In genomic region chr13:42307461-42307860, GRCh38 we compare ENCODE assay signal across 29 cellular contexts.
DNase-seq lines count a peak whose midpoint lies in the region; ATAC-seq and TF ChIP-seq lines count a peak whose summit lies in the region.
"Had no signal": no experiment of that assay in that cellular context is flagged by ENCODE, and none has a peak within 500 bp of the region (broad histone marks: within the 10 kb centered on the region; RNA-seq: fewer than 3 reads in every experiment).

No MANE protein-coding gene starts in this region.

- TF ChIP-seq CTCF in HEK293 (tag by site-specific recombination; IDR thresholded peaks at IDR 0.05), result no peak

- DNase-seq in activated naive CD8-positive, alpha-beta T cell treated with anti-CD3 and anti-CD28 coated beads, Interleukin-2, amount 50 U/mL, for 24 hours, result no peak
- DNase-seq in foreskin melanocyte, result peak; percentile 85
- DNase-seq in OCI-M2 (lab: John Stamatoyannopoulos, UW; ENCODE audit: unreplicated experiment), result no peak
- DNase-seq: Calu3; CD8-positive, alpha-beta memory T cell; DMS153; DND-41; GM23248; H9; HFFc6; KBM-7; MG63; NCI-H1105 treated with DMSO at 0.1 percent for 48 hours; NCI-H146; NCI-H2029; NCI-H446; NCI-H524 treated with DMSO at 0.1 percent for 48 hours; NCI-H774; NK-92 treated with Interleukin-12 subunit alpha and Interleukin-12 subunit beta, amount 100 ng/mL, for 24 hours; PC-9; Right ventricle myocardium superior; RPMI8226 had no signal

- POLR2A ChIA-PET in HEK293 (lab: Yijun Ruan, JAX), result no interaction called here

- H3K9me3 Mint-ChIP-seq in activated naive CD8-positive, alpha-beta T cell (ENCODE audit: low read depth), result no peaks in the 10 kb centered on the region
- peaks cover 3% of the 10 kb centered on the region for H3K9me3 Mint-ChIP-seq in activated naive CD8-positive, alpha-beta T cell treated with anti-CD3 and anti-CD28 coated beads, Interleukin-2, amount 50 U/mL, for 24 hours
- H3K9me3 Mint-ChIP-seq in stimulated activated memory B cell treated with anti-CD40 and anti-IgM and Interleukin-4, amounts not matched to agents 10 μg/mL and 1 μg/mL and 100 μg/mL, for 72 hours, result no peaks in the 10 kb centered on the region
- H3K9me3 Mint-ChIP-seq: CD8-positive, alpha-beta memory T cell; H9; HFFc6 had no signal

- H3K4me3 ChIP-seq in HEK293 (ENCODE audit: low read depth, low read length), result no peak overlapping the region
- H3K4me3 ChIP-seq: GM23248, MG63, PC-9, SJSA1 had no signal

- no peak for ATAC-seq in activated naive CD8-positive, alpha-beta T cell treated with anti-CD3 and anti-CD28 coated beads, Interleukin-2, amount 50 U/mL, for 24 hours
- ATAC-seq in stimulated activated memory B cell treated with anti-CD40 and anti-IgM and Interleukin-4, amounts not matched to agents 10 μg/mL and 1 μg/mL and 100 μg/mL, for 72 hours, result no peak
- ATAC-seq in GM21526 (IDR thresholded peaks at IDR 0.05; ENCODE audit: low FRiP score, unreplicated experiment), result no peak

- peaks cover 36% of the 10 kb centered on the region for H3K36me3 Mint-ChIP-seq in activated naive CD8-positive, alpha-beta T cell
- peaks cover 84% of the 10 kb centered on the region for H3K36me3 Mint-ChIP-seq in activated naive CD8-positive, alpha-beta T cell treated with anti-CD3 and anti-CD28 coated beads, Interleukin-2, amount 50 U/mL, for 24 hours (ENCODE audit: low read depth)
- H3K36me3 Mint-ChIP-seq in stimulated activated memory B cell treated with anti-CD40 and anti-IgM and Interleukin-4, amounts not matched to agents 10 μg/mL and 1 μg/mL and 100 μg/mL, for 72 hours, result peaks cover 81% of the 10 kb centered on the region

- no peaks in the 10 kb centered on the region for H3K9me3 ChIP-seq in HEK293 (ENCODE audit: control insufficient read depth, insufficient read depth, low read depth, low read length)
- H3K9me3 ChIP-seq: MG63, SJSA1 had no signal

- no peak overlapping the region for H3K27ac ChIP-seq in HEK293 (ENCODE audit: extremely low read depth, low read depth, low read length)
- H3K27ac ChIP-seq: C4-2B, GM23248, PC-9, SJSA1 had no signal

- H3K27me3 Mint-ChIP-seq in activated naive CD8-positive, alpha-beta T cell, result no peaks in the 10 kb centered on the region
- no peaks in the 10 kb centered on the region for H3K27me3 Mint-ChIP-seq in activated naive CD8-positive, alpha-beta T cell treated with anti-CD3 and anti-CD28 coated beads, Interleukin-2, amount 50 U/mL, for 24 hours
- H3K27me3 Mint-ChIP-seq in stimulated activated memory B cell treated with anti-CD40 and anti-IgM and Interleukin-4, amounts not matched to agents 10 μg/mL and 1 μg/mL and 100 μg/mL, for 72 hours, result no peaks in the 10 kb centered on the region
- H3K27me3 Mint-ChIP-seq: B cell; CD8-positive, alpha-beta memory T cell had no signal

- no peaks in the 10 kb centered on the region for H3K4me1 ChIP-seq in HEK293 (ENCODE audit: control insufficient read depth, insufficient read depth, low read length)
- H3K4me1 ChIP-seq: SJSA1 had no signal

- CTCF ChIA-PET in HEK293 (lab: Yijun Ruan, JAX), result no interaction called here

- H3K27ac Mint-ChIP-seq in activated naive CD8-positive, alpha-beta T cell, result peak overlapping the region; percentile 46
- no peak overlapping the region for H3K27ac Mint-ChIP-seq in activated naive CD8-positive, alpha-beta T cell treated with anti-CD3 and anti-CD28 coated beads, Interleukin-2, amount 50 U/mL, for 24 hours
- H3K27ac Mint-ChIP-seq in stimulated activated memory B cell treated with anti-CD40 and anti-IgM and Interleukin-4, amounts not matched to agents 10 μg/mL and 1 μg/mL and 100 μg/mL, for 72 hours, result peak overlapping the region; percentile 31
- H3K27ac Mint-ChIP-seq: B cell, HFFc6 had no signal

- peaks cover 0 to 43% of the 10 kb centered on the region in 2 experiments; a peak in 2 of 3 replicates for H3K36me3 ChIP-seq in HEK293 (ENCODE audit: control insufficient read depth in 2 of 2, insufficient read depth in 1 of 2, low read length in 2 of 2)

- no peak overlapping the region for H3K4me3 Mint-ChIP-seq in activated naive CD8-positive, alpha-beta T cell
- H3K4me3 Mint-ChIP-seq in activated naive CD8-positive, alpha-beta T cell treated with anti-CD3 and anti-CD28 coated beads, Interleukin-2, amount 50 U/mL, for 24 hours, result no peak overlapping the region
- H3K4me3 Mint-ChIP-seq in stimulated activated memory B cell treated with anti-CD40 and anti-IgM and Interleukin-4, amounts not matched to agents 10 μg/mL and 1 μg/mL and 100 μg/mL, for 72 hours, result no peak overlapping the region
- H3K4me3 Mint-ChIP-seq: B cell; CD8-positive, alpha-beta memory T cell; H9; HFFc6 had no signal

- peaks cover 27% of the 10 kb centered on the region for H3K4me1 Mint-ChIP-seq in activated naive CD8-positive, alpha-beta T cell (ENCODE audit: low read depth)
- H3K4me1 Mint-ChIP-seq in activated naive CD8-positive, alpha-beta T cell treated with anti-CD3 and anti-CD28 coated beads, Interleukin-2, amount 50 U/mL, for 24 hours, result peaks cover 31% of the 10 kb centered on the region
- peaks cover 18% of the 10 kb centered on the region for H3K4me1 Mint-ChIP-seq in stimulated activated memory B cell treated with anti-CD40 and anti-IgM and Interleukin-4, amounts not matched to agents 10 μg/mL and 1 μg/mL and 100 μg/mL, for 72 hours
- H3K4me1 Mint-ChIP-seq: H9 had no signal

TF ChIP-seq in HEK293, 187 proteins besides CTCF, POLR2A, EP300 and RAD21:
- TF ChIP-seq KLF10 (tag by site-specific recombination; IDR thresholded peaks at IDR 0.05), result no peak
- TF ChIP-seq ZFHX2 (tag by site-specific recombination; conservative IDR thresholded peaks at IDR 0.05), result peak; percentile 35
- TF ChIP-seq EGR2 (tag by site-specific recombination; IDR thresholded peaks at IDR 0.05; ENCODE audit: low read depth), result peak; percentile 59; the same call in 1 of the 2 replicates
- TF ChIP-seq SP7 (tag by site-specific recombination; IDR thresholded peaks at IDR 0.05), result no peak
